In genomic region chr12:50326636-50327284, GRCh38 we compare ENCODE assay signal across 13 cellular contexts. TPM values are rescaled to one million over a fixed set of nuclear protein-coding genes. Genes with fewer than 3 reads are reported as not detected.
DNase-seq lines count a peak whose midpoint lies in the region; TF ChIP-seq lines count a peak whose summit lies in the region.
"Had no signal": no experiment of that assay in that cellular context is flagged by ENCODE, and none has a peak within 500 bp of the region (broad histone marks: within the 10 kb centered on the region; RNA-seq: fewer than 3 reads in every experiment).

No MANE protein-coding gene starts in this region.

- no peaks in the 10 kb centered on the region for H3K36me3 ChIP-seq in colonic mucosa
- H3K36me3 ChIP-seq: gastrocnemius medialis, WERI-Rb-1 had no signal

- in situ Hi-C loops in Caki2 (cut with HindIII; ENCODE audit: low pct_unique_long_range_greater_than_20kb, low sequenced_read_pairs), result no loop called here

- no peaks in the 10 kb centered on the region for H3K27me3 ChIP-seq in colonic mucosa
- H3K27me3 ChIP-seq: gastrocnemius medialis had no signal

- H3K4me1 ChIP-seq in colonic mucosa, result no peaks in the 10 kb centered on the region
- H3K4me1 ChIP-seq: gastrocnemius medialis had no signal

- H3K4me1 Mint-ChIP-seq in immature natural killer cell, result no peaks in the 10 kb centered on the region
- H3K4me1 Mint-ChIP-seq: activated naive CD4-positive, alpha-beta T cell treated with anti-CD3 and anti-CD28 coated beads, Interleukin-2, amount 50 U/mL, for 24 hours had no signal

- no peaks in the 10 kb centered on the region for H3K27me3 Mint-ChIP-seq in immature natural killer cell (ENCODE audit: low read depth in 3 of 3)
- H3K27me3 Mint-ChIP-seq: activated naive CD4-positive, alpha-beta T cell treated with anti-CD3 and anti-CD28 coated beads, Interleukin-2, amount 50 U/mL, for 24 hours; naive thymus-derived CD4-positive, alpha-beta T cell had no signal

- no peak overlapping the region for H3K9ac ChIP-seq in colonic mucosa (ENCODE audit: low read depth in 2 of 2, low read length in 2 of 2)

- H3K4me3 ChIP-seq in colonic mucosa, result no peak overlapping the region
- H3K4me3 ChIP-seq: gastrocnemius medialis had no signal

- intact Hi-C loops in colonic mucosa (cut with DNase I), result no loop called here

- DNase-seq in Caki2 (ENCODE audit: low read depth) (peak; percentile 20), NCI-H2029 treated with DMSO at 0.1 percent for 48 hours (lab: John Stamatoyannopoulos, UW) (peak; percentile 65), colonic mucosa (peak; percentile 68), myocyte (ENCODE audit: low read depth) (peak; percentile 55), immature natural killer cell (no peak), MV-4-11 (lab: John Stamatoyannopoulos, UW) (no peak), OCI-M1 (lab: John Stamatoyannopoulos, UW) (no peak)
- no peak for DNase-seq in stimulated activated CD4-positive, alpha-beta T cell treated with anti-CD3 and anti-CD28 coated beads, Interleukin-12 subunit alpha, Interleukin-12 subunit beta, amount 100 ng/mL, for 4 hours
- DNase-seq: gastrocnemius medialis; naive thymus-derived CD4-positive, alpha-beta T cell; NCI-H524 treated with DMSO at 0.1 percent for 48 hours; WERI-Rb-1 had no signal

- H3K27ac ChIP-seq in colonic mucosa, result peak overlapping the region; percentile 60
- H3K27ac ChIP-seq: gastrocnemius medialis, WERI-Rb-1 had no signal

- H3K27ac Mint-ChIP-seq in immature natural killer cell, result no peak overlapping the region
- H3K27ac Mint-ChIP-seq: activated naive CD4-positive, alpha-beta T cell treated with anti-CD3 and anti-CD28 coated beads, Interleukin-2, amount 50 U/mL, for 24 hours; naive thymus-derived CD4-positive, alpha-beta T cell had no signal

- TF ChIP-seq CTCF in colonic mucosa (IDR thresholded peaks at IDR 0.05), result no peak

- no peak overlapping the region for H3K4me3 Mint-ChIP-seq in immature natural killer cell
- H3K4me3 Mint-ChIP-seq: activated naive CD4-positive, alpha-beta T cell treated with anti-CD3 and anti-CD28 coated beads, Interleukin-2, amount 50 U/mL, for 24 hours; naive thymus-derived CD4-positive, alpha-beta T cell had no signal

- no peaks in the 10 kb centered on the region for H3K36me3 Mint-ChIP-seq in immature natural killer cell

- H3K9me3 ChIP-seq in colonic mucosa, result no peaks in the 10 kb centered on the region
- H3K9me3 ChIP-seq: gastrocnemius medialis had no signal

- no peaks in the 10 kb centered on the region for H3K9me3 Mint-ChIP-seq in immature natural killer cell
- H3K9me3 Mint-ChIP-seq: activated naive CD4-positive, alpha-beta T cell treated with anti-CD3 and anti-CD28 coated beads, Interleukin-2, amount 50 U/mL, for 24 hours had no signal

RNA-seq across cellular contexts. Expression of gene LIMA1, which starts 43.4 kb away (rescaled TPM):
- 22.0 and 25.7 TPM in 2 replicates for total RNA-seq in Caki2 (2014; rRNA removed; shearing (Covaris generic); ENCODE audit: low replicate concordance)
- total RNA-seq in colonic mucosa (100 to 1,000 TPM; 228 to 385 TPM), myocyte (137 and 205 TPM in 2 replicates)
- 112 TPM for polyA plus RNA-seq in myocyte (2012)
- polyA plus RNA-seq in immature natural killer cell, result 10 to 100 TPM in 1 of 3 donors, 1 to 10 TPM in 2; 4.8 to 10.0 (median 7.0) TPM

Comparison
In these comparisons a context has a peak if more than half of its experiments do, and no peak if none do; other contexts are left out.
1. DNase-seq: peak in Caki2 (single experiment), NCI-H2029 treated with DMSO at 0.1 percent for 48 hours (single experiment), colonic mucosa (single experiment) and myocyte (single experiment); none in immature natural killer cell (0 of 3), MV-4-11 (single experiment), stimulated activated CD4-positive, alpha-beta T cell treated with anti-CD3 and anti-CD28 coated beads, Interleukin-12 subunit alpha, Interleukin-12 subunit beta, amount 100 ng/mL, for 4 hours (single experiment) and OCI-M1 (single experiment).